10 cellular contexts compared by ENCODE assay signal in genomic region chr1:19453843-19454242, GRCh38. TPM values are rescaled to one million over a fixed set of nuclear protein-coding genes. Genes with fewer than 3 reads are reported as not detected.
DNase-seq lines count a peak whose midpoint lies in the region; ATAC-seq and TF ChIP-seq lines count a peak whose summit lies in the region.
"Had no signal": no experiment of that assay in that cellular context is flagged by ENCODE, and none has a peak within 500 bp of the region (broad histone marks: within the 10 kb centered on the region; RNA-seq: fewer than 3 reads in every experiment).

No MANE protein-coding gene starts in this region.

- H3K4me1 ChIP-seq in ascending aorta: peaks cover 49 to 93% of the 10 kb centered on the region in 2 donors
- H3K4me1 ChIP-seq in mucosa of rectum (ENCODE audit: control insufficient read depth in 2 of 2, insufficient read depth in 2 of 2, low read length in 2 of 2): peaks cover 42 to 57% of the 10 kb centered on the region in 2 donors
- H3K4me1 ChIP-seq in tibial artery: peaks cover 13 to 100% (median 89%) of the 10 kb centered on the region in 4 donors

- intact Hi-C loops in activated CD4-positive, alpha-beta memory T cell treated with anti-CD3 and anti-CD28 coated beads for 36 hours (cut with micrococcal nuclease): loop anchor here (2.0 kb wide), 1 partner anchor 23 kb away; no protein-coding TSS in a partner anchor
- intact Hi-C loops in ascending aorta (cut with DNase I) (loop anchor here (2.0 kb wide), 2 partner anchors 31 to 55 kb away; partner anchors contain the start of gene CAPZB), tibial artery (cut with DNase I; ENCODE audit: low total_unique reads) (no loop called here)

- H3K4me1 Mint-ChIP-seq in activated CD4-positive, alpha-beta memory T cell treated with anti-CD3 and anti-CD28 coated beads for 36 hours (ENCODE audit: low read depth): peaks cover 86% of the 10 kb centered on the region
- peaks cover 66% of the 10 kb centered on the region for H3K4me1 Mint-ChIP-seq in activated CD4-positive, alpha-beta memory T cell treated with anti-CD3 and anti-CD28 coated beads, Interleukin-2, amount 10 ng/mL, durations not matched to agents 7 days and 5 days

- H3K27ac ChIP-seq in ascending aorta: peak overlapping the region; percentile 89 to 93
- H3K27ac ChIP-seq in mucosa of rectum (ENCODE audit: low read depth in 2 of 2, low read length in 2 of 2): peak overlapping the region; percentile 48 to 49
- H3K27ac ChIP-seq in tibial artery: peak overlapping the region; percentile 69 to 89

- CTCF ChIA-PET in activated CD4-positive, alpha-beta memory T cell treated with anti-CD3 and anti-CD28 coated beads for 36 hours (lab: Charles Lee): no interaction called here
- CTCF ChIA-PET in activated CD4-positive, alpha-beta memory T cell treated with anti-CD3 and anti-CD28 coated beads, Interleukin-2, amount 10 ng/mL, durations not matched to agents 7 days and 5 days (lab: Charles Lee): no interaction called here

- no peaks in the 10 kb centered on the region for H3K9me3 Mint-ChIP-seq in activated CD4-positive, alpha-beta memory T cell treated with anti-CD3 and anti-CD28 coated beads for 36 hours
- H3K9me3 Mint-ChIP-seq in activated CD4-positive, alpha-beta memory T cell treated with anti-CD3 and anti-CD28 coated beads, Interleukin-2, amount 10 ng/mL, durations not matched to agents 7 days and 5 days: no peaks in the 10 kb centered on the region

- H3K9me3 ChIP-seq in ascending aorta (no peaks in the 10 kb centered on the region), mucosa of rectum (ENCODE audit: control insufficient read depth in 2 of 2, low read length in 2 of 2) (no peaks in the 10 kb centered on the region), tibial artery (no peaks in the 10 kb centered on the region)

- H3K36me3 Mint-ChIP-seq in activated CD4-positive, alpha-beta memory T cell treated with anti-CD3 and anti-CD28 coated beads for 36 hours: peaks cover 1% of the 10 kb centered on the region
- peaks cover 33% of the 10 kb centered on the region for H3K36me3 Mint-ChIP-seq in activated CD4-positive, alpha-beta memory T cell treated with anti-CD3 and anti-CD28 coated beads, Interleukin-2, amount 10 ng/mL, durations not matched to agents 7 days and 5 days (ENCODE audit: low read depth)

- no peak overlapping the region for H3K4me3 Mint-ChIP-seq in activated CD4-positive, alpha-beta memory T cell treated with anti-CD3 and anti-CD28 coated beads for 36 hours
- H3K4me3 Mint-ChIP-seq in activated CD4-positive, alpha-beta memory T cell treated with anti-CD3 and anti-CD28 coated beads, Interleukin-2, amount 10 ng/mL, durations not matched to agents 7 days and 5 days: no peak overlapping the region

- no peaks in the 10 kb centered on the region for H3K27me3 Mint-ChIP-seq in activated CD4-positive, alpha-beta memory T cell treated with anti-CD3 and anti-CD28 coated beads for 36 hours
- H3K27me3 Mint-ChIP-seq in activated CD4-positive, alpha-beta memory T cell treated with anti-CD3 and anti-CD28 coated beads, Interleukin-2, amount 10 ng/mL, durations not matched to agents 7 days and 5 days: no peaks in the 10 kb centered on the region

- peak overlapping the region; percentile 1 for H3K27ac Mint-ChIP-seq in activated CD4-positive, alpha-beta memory T cell treated with anti-CD3 and anti-CD28 coated beads for 36 hours
- no peak overlapping the region for H3K27ac Mint-ChIP-seq in activated CD4-positive, alpha-beta memory T cell treated with anti-CD3 and anti-CD28 coated beads, Interleukin-2, amount 10 ng/mL, durations not matched to agents 7 days and 5 days

- H3K27me3 ChIP-seq in ascending aorta (no peaks in the 10 kb centered on the region), mucosa of rectum (ENCODE audit: control insufficient read depth in 2 of 2, insufficient read depth in 2 of 2, low read length in 2 of 2) (no peaks in the 10 kb centered on the region), tibial artery (no peaks in the 10 kb centered on the region)

- ATAC-seq in GM19351 (IDR thresholded peaks at IDR 0.05; ENCODE audit: unreplicated experiment): no peak

- peak overlapping the region in 1 of 2 donors; percentile 12 for H3K4me3 ChIP-seq in ascending aorta
- H3K4me3 ChIP-seq in mucosa of rectum (ENCODE audit: low read length in 2 of 2): no peak overlapping the region
- H3K4me3 ChIP-seq in tibial artery: no peak overlapping the region

- H3K9ac ChIP-seq in mucosa of rectum (ENCODE audit: low read depth in 1 of 2, low read length in 2 of 2): no peak overlapping the region

- POLR2A ChIA-PET in activated CD4-positive, alpha-beta memory T cell treated with anti-CD3 and anti-CD28 coated beads for 36 hours (lab: Charles Lee): interaction anchor here (1.0 to 1.3 kb wide), 2 partner anchors 14 to 31 kb away, joined by 3 to 4 read pairs; partner anchors contain the start of gene CAPZB
- POLR2A ChIA-PET in activated CD4-positive, alpha-beta memory T cell treated with anti-CD3 and anti-CD28 coated beads, Interleukin-2, amount 10 ng/mL, durations not matched to agents 7 days and 5 days (lab: Charles Lee): interaction anchor here (1.4 to 2.3 kb wide), 3 partner anchors 10 to 34 kb away, joined by 4 to 11 read pairs (median 6); partner anchors contain the start of gene CAPZB

- H3K36me3 ChIP-seq in ascending aorta (no peaks in the 10 kb centered on the region), mucosa of rectum (ENCODE audit: control insufficient read depth in 2 of 2, insufficient read depth in 2 of 2, low read length in 2 of 2) (peaks cover 0 to 5% of the 10 kb centered on the region in 2 donors), tibial artery (no peaks in the 10 kb centered on the region)

- no peak for DNase-seq in activated CD4-positive, alpha-beta memory T cell treated with anti-CD3 and anti-CD28 coated beads for 36 hours
- DNase-seq in activated CD4-positive, alpha-beta memory T cell treated with anti-CD3 and anti-CD28 coated beads, Interleukin-2, amount 10 ng/mL, durations not matched to agents 7 days and 5 days: no peak
- DNase-seq in ascending aorta (ENCODE audit: low spot score in 2 of 2) (no peak), tibial artery (no peak), DMS79 treated with DMSO at 0.1 percent for 48 hours (lab: John Stamatoyannopoulos, UW) (no peak), DMS53 treated with DMSO at 0.1 percent for 48 hours (lab: John Stamatoyannopoulos, UW; ENCODE audit: unreplicated experiment) (no peak)
- DNase-seq: left cardiac atrium; stimulated activated CD4-positive, alpha-beta T cell treated with anti-CD3 and anti-CD28 coated beads, Interleukin-15, amount 100 ng/mL, for 24 hours had no signal

- TF ChIP-seq CTCF in ascending aorta (IDR thresholded peaks at IDR 0.05) (no peak), tibial artery (IDR thresholded peaks at IDR 0.05) (no peak)

RNA-seq across cellular contexts. Expression of gene CAPZB, which starts 31.5 kb away (rescaled TPM):
- total RNA-seq in activated CD4-positive, alpha-beta memory T cell treated with anti-CD3 and anti-CD28 coated beads for 36 hours: 100 to 1,000 TPM; 388 to 419 TPM
- 100 to 1,000 TPM; 537 to 565 TPM for total RNA-seq in activated CD4-positive, alpha-beta memory T cell treated with anti-CD3 and anti-CD28 coated beads, Interleukin-2, amount 10 ng/mL, durations not matched to agents 7 days and 5 days
- 102 TPM for total RNA-seq in ascending aorta
